ENCODE assay signal across 1 cellular context in the genomic region with DNA sequence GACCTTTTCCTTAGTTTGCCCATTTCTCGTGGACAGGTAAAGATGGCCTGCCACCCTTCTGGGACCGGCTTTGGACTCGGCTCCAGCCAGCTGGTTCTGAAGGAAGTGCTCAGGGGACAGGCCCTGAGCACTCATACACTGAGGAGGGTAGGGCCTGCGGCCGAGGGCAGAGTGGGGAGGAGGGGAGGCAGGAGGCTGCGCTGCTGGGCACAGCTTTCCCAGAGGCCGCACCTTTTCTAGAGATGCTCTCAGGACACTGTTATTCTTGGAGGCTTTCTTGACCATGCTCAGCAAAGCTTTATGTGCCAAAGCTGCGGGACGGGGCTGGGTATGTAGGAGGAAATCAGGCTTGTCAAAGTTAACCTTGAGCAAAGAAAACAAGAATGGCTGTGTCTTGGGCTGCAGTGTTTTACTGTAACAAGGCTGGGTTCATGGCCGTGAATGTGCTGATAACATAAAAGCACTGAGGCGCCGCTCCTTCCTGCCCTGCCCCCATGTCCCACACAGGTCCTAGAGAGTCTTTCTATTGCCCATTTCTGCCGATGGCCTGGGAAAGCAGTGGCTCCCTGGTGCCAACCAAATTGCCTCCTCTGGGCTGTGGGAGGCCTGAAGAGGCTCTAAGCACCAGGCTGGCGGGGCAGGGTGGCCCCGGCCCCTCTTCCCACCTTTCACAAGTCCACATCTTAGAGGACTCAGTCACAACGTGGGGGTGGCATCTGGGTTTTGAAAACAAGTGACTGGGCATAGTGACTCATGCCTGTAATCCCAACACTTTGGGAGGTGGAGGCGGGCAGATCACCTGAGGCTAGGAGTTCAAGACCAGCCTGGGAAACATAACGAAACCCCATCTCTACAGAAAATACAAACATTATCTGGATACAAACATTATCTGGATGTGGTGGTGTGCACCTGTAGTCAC.
TF ChIP-seq lines count a peak whose summit lies in the region.

No MANE protein-coding gene starts in this region.

TF ChIP-seq in endothelial cell of umbilical vein, 7 proteins besides CTCF, POLR2A, EP300 and RAD21 (continued from another document):
- TF ChIP-seq JUN (IDR thresholded peaks at IDR 0.05; ENCODE audit: borderline replicate concordance, insufficient read depth, insufficient read length, low read depth), result no peak
